In the genomic region with DNA sequence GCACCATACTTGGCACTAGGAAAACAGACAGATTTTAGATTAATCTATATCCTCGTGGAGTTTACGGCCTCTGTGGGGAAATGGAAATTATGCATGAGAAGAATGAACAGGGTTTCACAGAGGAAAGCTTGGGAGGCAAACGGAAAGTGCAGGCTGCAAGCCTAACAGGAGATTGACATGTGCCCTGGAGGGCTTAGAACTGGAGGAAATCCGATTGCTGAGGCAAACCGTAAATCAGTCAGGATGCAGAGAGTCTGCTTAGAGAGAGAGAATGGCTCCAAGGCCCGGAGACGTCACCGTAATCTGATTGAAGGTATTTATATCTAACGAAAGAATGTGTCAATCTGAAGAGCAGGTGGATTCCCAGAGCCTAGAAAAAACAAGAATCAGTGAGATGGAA, we compare ENCODE assay signal across 15 cellular contexts.
A peak's percentile ranks its signal among the peaks of the same experiment; 100 is the strongest.
DNase-seq lines count a peak whose midpoint lies in the region; FAIRE-seq and TF ChIP-seq lines count a peak whose summit lies in the region.
"Had no signal": no experiment of that assay in that cellular context is flagged by ENCODE, and none has a peak within 500 bp of the region (broad histone marks: within the 10 kb centered on the region; RNA-seq: fewer than 3 reads in every experiment).

No MANE protein-coding gene starts in this region.

- no TSS peak for BruUV-seq in endothelial cell of umbilical vein (replicated peaks; lab: Mats Ljungman, UMichigan)

- dilution Hi-C loops in endothelial cell of umbilical vein (cut with MboI; ENCODE audit: extremely low pct_ligation_motif_present, low sequenced_read_pairs): no loop called here

- H3K18ac ChIP-seq in mesenchymal stem cell (ENCODE audit: low read depth in 1 of 2, low read length in 2 of 2): no peak overlapping the region

- H3K4me3 ChIP-seq in BLaER1 treated with 17β-estradiol and CSF1 and Interleukin-3, amounts not matched to agents 10 nM and 100 nM: no peak overlapping the region
- H3K4me3 ChIP-seq in WERI-Rb-1 (ENCODE audit: low read depth, low read length) (no peak overlapping the region), endothelial cell of umbilical vein (replicated peaks in 1 of 3; ENCODE audit: insufficient read depth in 1 of 3, low read depth in 1 of 3, low read length in 3 of 3) (no peak overlapping the region), esophagus squamous epithelium (no peak overlapping the region), mesenchymal stem cell (ENCODE audit: insufficient read depth in 1 of 2, low read depth in 1 of 2, low read length in 2 of 2) (no peak overlapping the region)
- H3K4me3 ChIP-seq: HAP-1 had no signal

- POLR2A ChIA-PET in endothelial cell of umbilical vein (lab: Charles Lee): no interaction called here

- no peak overlapping the region for H3K4ac ChIP-seq in mesenchymal stem cell (ENCODE audit: low read depth in 1 of 2, low read length in 2 of 2)

- H3K9ac ChIP-seq in BLaER1 treated with 17β-estradiol and CSF1 and Interleukin-3, amounts not matched to agents 10 nM and 100 nM: no peak overlapping the region
- H3K9ac ChIP-seq in endothelial cell of umbilical vein (replicated peaks; ENCODE audit: extremely low read depth, insufficient read depth, low read length) (no peak overlapping the region), mesenchymal stem cell (ENCODE audit: low read length) (no peak overlapping the region)

- H2AFZ ChIP-seq in endothelial cell of umbilical vein (ENCODE audit: low read depth, low read length): no peak overlapping the region
- no peak overlapping the region for H2AFZ ChIP-seq in mesenchymal stem cell (ENCODE audit: low read depth, low read length)

- no peak overlapping the region for H4K91ac ChIP-seq in mesenchymal stem cell (ENCODE audit: low read length)

- no peak overlapping the region for H4K8ac ChIP-seq in mesenchymal stem cell (ENCODE audit: low read length)

- H3K27me3 ChIP-seq in BLaER1 treated with 17β-estradiol and CSF1 and Interleukin-3, amounts not matched to agents 10 nM and 100 nM: peaks cover 0 to 4% (median 0%) of the 10 kb centered on the region in 11 experiments; a peak in 1 of 22 replicates
- H3K27me3 ChIP-seq in WERI-Rb-1 (ENCODE audit: insufficient read depth, low read depth, severe bottlenecking) (no peaks in the 10 kb centered on the region), endothelial cell of umbilical vein (ENCODE audit: control insufficient read depth in 2 of 2, insufficient read depth in 2 of 2, low read length in 2 of 2) (peaks cover 20 to 32% of the 10 kb centered on the region in 2 experiments), esophagus squamous epithelium (no peaks in the 10 kb centered on the region), mesenchymal stem cell (ENCODE audit: control insufficient read depth in 1 of 2, insufficient read depth in 1 of 2, low read length in 2 of 2) (peaks cover 0 to 30% of the 10 kb centered on the region in 2 experiments)
- H3K27me3 ChIP-seq: BE2C had no signal

- no peaks in the 10 kb centered on the region for H4K20me1 ChIP-seq in BLaER1 treated with 17β-estradiol and CSF1 and Interleukin-3, amounts not matched to agents 10 nM and 100 nM
- H4K20me1 ChIP-seq in endothelial cell of umbilical vein (replicated peaks; ENCODE audit: control insufficient read depth, extremely low read depth, insufficient read depth, low read length): no peaks in the 10 kb centered on the region

- DNase-seq in WERI-Rb-1 (peak; percentile 63), endothelial cell of umbilical vein (ENCODE audit: low read depth, low spot score) (peak; percentile 56), esophagus squamous epithelium (lab: John Stamatoyannopoulos, UW) (no peak), NCI-H510A treated with DMSO at 0.1 percent for 48 hours (lab: John Stamatoyannopoulos, UW) (no peak), mesenchymal stem cell (no peak)
- DNase-seq in activated CD4-positive, alpha-beta T cell treated with anti-CD3 and anti-CD28 coated beads, Interleukin-2, amount 50 U/mL, for 1 hour: no peak
- DNase-seq: BE2C, Calu3, DMS 273 treated with DMSO at 0.1 percent for 48 hours, GOT3, HFFc6, KG1 had no signal

- no peak overlapping the region for H3K23ac ChIP-seq in mesenchymal stem cell (ENCODE audit: low read length in 2 of 2)

- H3K79me1 ChIP-seq in mesenchymal stem cell (replicated peaks; ENCODE audit: low read length, poor library complexity, severe bottlenecking): no peaks in the 10 kb centered on the region

- peaks cover 7 to 22% (median 16%) of the 10 kb centered on the region in 10 experiments; a peak in 17 of 20 replicates for H3K4me1 ChIP-seq in BLaER1 treated with 17β-estradiol and CSF1 and Interleukin-3, amounts not matched to agents 10 nM and 100 nM
- H3K4me1 ChIP-seq in endothelial cell of umbilical vein (ENCODE audit: control insufficient read depth, extremely low read depth, insufficient read depth, low read length) (no peaks in the 10 kb centered on the region), esophagus squamous epithelium (no peaks in the 10 kb centered on the region), mesenchymal stem cell (ENCODE audit: control insufficient read depth, insufficient read depth, low read depth, low read length) (peaks cover 3% of the 10 kb centered on the region)
- H3K4me1 ChIP-seq: BE2C, HAP-1 had no signal

- peaks cover 0 to 9% (median 0%) of the 10 kb centered on the region in 11 experiments; a peak in 1 of 22 replicates for H3K9me3 ChIP-seq in BLaER1 treated with 17β-estradiol and CSF1 and Interleukin-3, amounts not matched to agents 10 nM and 100 nM (replicated peaks in 1 of 11)
- H3K9me3 ChIP-seq in WERI-Rb-1 (ENCODE audit: severe bottlenecking) (no peaks in the 10 kb centered on the region), endothelial cell of umbilical vein (replicated peaks; ENCODE audit: control insufficient read depth, insufficient read depth, low read length) (no peaks in the 10 kb centered on the region), esophagus squamous epithelium (no peaks in the 10 kb centered on the region), mesenchymal stem cell (ENCODE audit: control insufficient read depth, low read length) (no peaks in the 10 kb centered on the region)
- H3K9me3 ChIP-seq: BE2C, HAP-1 had no signal

- H2BK5ac ChIP-seq in mesenchymal stem cell (ENCODE audit: low read depth, low read length, poor library complexity, severe bottlenecking): no peak overlapping the region

- H2AK5ac ChIP-seq in mesenchymal stem cell (ENCODE audit: low read length, severe bottlenecking): no peak overlapping the region

- no peak overlapping the region for H2BK12ac ChIP-seq in mesenchymal stem cell (ENCODE audit: low read length in 2 of 2)

- TF ChIP-seq POLR2A in endothelial cell of umbilical vein (IDR thresholded peaks at IDR 0.05; ENCODE audit: low read depth, low read length) (no peak), esophagus squamous epithelium (IDR thresholded peaks at IDR 0.05) (no peak)

- H3K9me1 ChIP-seq in endothelial cell of umbilical vein (replicated peaks; ENCODE audit: control insufficient read depth, extremely low read depth, insufficient read depth, low read length): no peaks in the 10 kb centered on the region

- H2BK15ac ChIP-seq in mesenchymal stem cell (ENCODE audit: low read depth, poor library complexity, severe bottlenecking): no peak overlapping the region

- 57 to 67% methylated on average over 9 of the region's 9 CpGs for WGBS in esophagus squamous epithelium, 2 donors
- 61% methylated on average over 9 of the region's 9 CpGs for WGBS in mesenchymal stem cell

- CTCF ChIA-PET in endothelial cell of umbilical vein (lab: Charles Lee): interaction anchor here (2.3 kb wide), 1 partner anchor 32 kb away, joined by 10 read pairs; no protein-coding TSS in a partner anchor

- peak overlapping the region in 10 of 11 experiments; percentile 1 to 64 (median 42); a peak in 16 of 22 replicates for H3K4me2 ChIP-seq in BLaER1 treated with 17β-estradiol and CSF1 and Interleukin-3, amounts not matched to agents 10 nM and 100 nM
- no peak overlapping the region for H3K4me2 ChIP-seq in endothelial cell of umbilical vein (ENCODE audit: insufficient read depth, low read length)
- H3K4me2 ChIP-seq in mesenchymal stem cell (ENCODE audit: low read length, poor library complexity, severe bottlenecking): no peak overlapping the region

- H3K36me3 ChIP-seq in BLaER1 treated with 17β-estradiol and CSF1 and Interleukin-3, amounts not matched to agents 10 nM and 100 nM: no peaks in the 10 kb centered on the region
- H3K36me3 ChIP-seq in WERI-Rb-1 (no peaks in the 10 kb centered on the region), endothelial cell of umbilical vein (ENCODE audit: control insufficient read depth in 2 of 2, extremely low read depth in 1 of 2, insufficient read depth in 2 of 2, low read length in 2 of 2) (no peaks in the 10 kb centered on the region), esophagus squamous epithelium (no peaks in the 10 kb centered on the region), mesenchymal stem cell (ENCODE audit: control insufficient read depth in 1 of 2, insufficient read depth in 2 of 2, low read depth in 1 of 2, low read length in 2 of 2) (no peaks in the 10 kb centered on the region)
- H3K36me3 ChIP-seq: BE2C, HAP-1 had no signal

- TF ChIP-seq CTCF in WERI-Rb-1 (IDR thresholded peaks at IDR 0.05; ENCODE audit: low read depth, low read length) (no peak), endothelial cell of umbilical vein (IDR thresholded peaks at IDR 0.05; ENCODE audit: extremely low read depth in 1 of 2, insufficient read depth in 1 of 2, low read depth in 1 of 2, low read length in 2 of 2) (no peak), esophagus squamous epithelium (IDR thresholded peaks at IDR 0.05) (no peak)

- intact Hi-C loops in endothelial cell of umbilical vein (cut with micrococcal nuclease): no loop called here
- intact Hi-C loops in esophagus squamous epithelium (cut with DNase I): no loop called here

- peak; percentile 43 for FAIRE-seq in endothelial cell of umbilical vein (lab: Jason Lieb, UNC)
- FAIRE-seq: GM12891 had no signal

- H3K14ac ChIP-seq in mesenchymal stem cell (ENCODE audit: low read length in 2 of 2): no peak overlapping the region

- H3K27ac ChIP-seq in BLaER1 treated with 17β-estradiol and CSF1 and Interleukin-3, amounts not matched to agents 10 nM and 100 nM: no peak overlapping the region
- H3K27ac ChIP-seq in WERI-Rb-1 (no peak overlapping the region), endothelial cell of umbilical vein (ENCODE audit: insufficient read depth, low read depth, low read length) (no peak overlapping the region), esophagus squamous epithelium (no peak overlapping the region), mesenchymal stem cell (ENCODE audit: low read length, poor library complexity, severe bottlenecking) (no peak overlapping the region)

- no peak overlapping the region for H2BK120ac ChIP-seq in mesenchymal stem cell (ENCODE audit: low read depth, low read length)

- H3K79me2 ChIP-seq in endothelial cell of umbilical vein (ENCODE audit: control insufficient read depth, insufficient read depth, low read length): no peaks in the 10 kb centered on the region

TF ChIP-seq in endothelial cell of umbilical vein, 7 proteins besides CTCF, POLR2A, EP300 and RAD21 (continues in another document):
- TF ChIP-seq POLR2AphosphoS5 (IDR thresholded peaks at IDR 0.05; ENCODE audit: insufficient read depth, low read depth, low read length) (no peak), FOS (IDR thresholded peaks at IDR 0.05; ENCODE audit: borderline replicate concordance, insufficient read depth, low read length) (no peak), JUN (IDR thresholded peaks at IDR 0.05; ENCODE audit: borderline replicate concordance, insufficient read depth, insufficient read length, low read depth) (no peak)

Comparison
In these comparisons a context has a peak if more than half of its experiments do, and no peak if none do; other contexts are left out.
1. H3K4me2 ChIP-seq: peak in BLaER1 treated with 17β-estradiol and CSF1 and Interleukin-3, amounts not matched to agents 10 nM and 100 nM (10 of 11); none in endothelial cell of umbilical vein (single experiment) and mesenchymal stem cell (single experiment).
2. DNase-seq: peak in WERI-Rb-1 (single experiment) and endothelial cell of umbilical vein (single experiment); none in activated CD4-positive, alpha-beta T cell treated with anti-CD3 and anti-CD28 coated beads, Interleukin-2, amount 50 U/mL, for 1 hour (single experiment), esophagus squamous epithelium (single experiment), NCI-H510A treated with DMSO at 0.1 percent for 48 hours (single experiment) and mesenchymal stem cell (single experiment).